Comparison of ENCODE assay signal across 8 cellular contexts in genomic region chrX:40175416-40176255, GRCh38.
DNase-seq lines count a peak whose midpoint lies in the region; ATAC-seq and TF ChIP-seq lines count a peak whose summit lies in the region.

No MANE protein-coding gene starts in this region.

- 20% methylated on average over 65 of the region's 71 CpGs; no CpG with 5 or more reads in 1 of the 2 donors for WGBS in transverse colon (ENCODE audit: low coverage in 1 of 2), 2 donors

- peaks cover 28% of the 10 kb centered on the region for H3K4me1 Mint-ChIP-seq in activated T-helper 2 cell treated with anti-CD3 and anti-CD28 coated beads, Interferon-gamma antibody, Interleukin-2, Interleukin-4, amounts not matched to agents 10 μg/mL and 5 μg/mL and 100 μg/mL, durations not matched to agents 14 hours and 24 hours and 36 hours (ENCODE audit: low read depth)

- peak; percentile 65 for TF ChIP-seq POLR2A in transverse colon (IDR thresholded peaks at IDR 0.05)

- H3K4me3 Mint-ChIP-seq in activated T-helper 2 cell treated with anti-CD3 and anti-CD28 coated beads, Interferon-gamma antibody, Interleukin-2, Interleukin-4, amounts not matched to agents 10 μg/mL and 5 μg/mL and 100 μg/mL, durations not matched to agents 14 hours and 24 hours and 36 hours (ENCODE audit: low read depth) = peak overlapping the region; percentile 86

- DNase-seq in NCI-H187 (lab: John Stamatoyannopoulos, UW) = peak; percentile 4 to 11
- no peak for DNase-seq in NCI-H187 treated with DMSO at 0.1 percent for 48 hours (lab: John Stamatoyannopoulos, UW)
- DNase-seq in RKO (ENCODE audit: low spot score) = peak; percentile 82
- peak; percentile 73 for DNase-seq in activated T-helper 2 cell treated with anti-CD3 and anti-CD28 coated beads, Interferon-gamma antibody, Interleukin-2, Interleukin-4, amounts not matched to agents 10 μg/mL and 5 μg/mL and 100 μg/mL, durations not matched to agents 14 hours and 24 hours and 36 hours (ENCODE audit: low spot score)
- DNase-seq in fibroblast of villous mesenchyme (ENCODE audit: low read depth) = peak; percentile 41
- peak in 46 of 56 donors; percentile 2 to 76 (median 51) for DNase-seq in nucleus accumbens (lab: John Stamatoyannopoulos, UW)
- DNase-seq in transverse colon = peak; percentile 80

- TF ChIP-seq CTCF in fibroblast of villous mesenchyme (IDR thresholded peaks at IDR 0.05; ENCODE audit: insufficient read depth, low read depth, low read length) = no peak
- TF ChIP-seq CTCF in transverse colon (IDR thresholded peaks at IDR 0.05) = no peak

- no peaks in the 10 kb centered on the region for H3K36me3 ChIP-seq in transverse colon

- intact Hi-C loops in activated T-helper 2 cell treated with anti-CD3 and anti-CD28 coated beads, Interferon-gamma antibody, Interleukin-2, Interleukin-4, amounts not matched to agents 10 μg/mL and 5 μg/mL and 100 μg/mL, durations not matched to agents 14 hours and 24 hours and 36 hours (cut with micrococcal nuclease) = loop anchor here (2.0 to 10.0 kb wide), 5 partner anchors 23 to 1011 kb away; no protein-coding TSS in a partner anchor
- intact Hi-C loops in transverse colon (cut with DNase I; ENCODE audit: low total_unique reads) = no loop called here

- peak; percentile 42 for ATAC-seq in HG03432 (IDR thresholded peaks at IDR 0.05; ENCODE audit: unreplicated experiment)

- in situ Hi-C loops in transverse colon (cut with MboI; ENCODE audit: low pct_ligation_motif_present in 1 of 4, low pct_unique_long_range_greater_than_20kb in 1 of 4, low sequenced_read_pairs in 3 of 4) = no loop called here

- TF ChIP-seq EP300 in transverse colon (IDR thresholded peaks at IDR 0.05; ENCODE audit: low read depth) = no peak

- H3K9me3 Mint-ChIP-seq in activated T-helper 2 cell treated with anti-CD3 and anti-CD28 coated beads, Interferon-gamma antibody, Interleukin-2, Interleukin-4, amounts not matched to agents 10 μg/mL and 5 μg/mL and 100 μg/mL, durations not matched to agents 14 hours and 24 hours and 36 hours = no peaks in the 10 kb centered on the region

- H3K4me3 ChIP-seq in fibroblast of villous mesenchyme (ENCODE audit: low read depth, low read length) (peak overlapping the region; percentile 54), transverse colon (peak overlapping the region; percentile 23 to 60 (median 48))

- no peaks in the 10 kb centered on the region for H3K9me3 ChIP-seq in transverse colon

- no peaks in the 10 kb centered on the region for H3K27me3 Mint-ChIP-seq in activated T-helper 2 cell treated with anti-CD3 and anti-CD28 coated beads, Interferon-gamma antibody, Interleukin-2, Interleukin-4, amounts not matched to agents 10 μg/mL and 5 μg/mL and 100 μg/mL, durations not matched to agents 14 hours and 24 hours and 36 hours (ENCODE audit: low read depth)

- H3K27ac Mint-ChIP-seq in activated T-helper 2 cell treated with anti-CD3 and anti-CD28 coated beads, Interferon-gamma antibody, Interleukin-2, Interleukin-4, amounts not matched to agents 10 μg/mL and 5 μg/mL and 100 μg/mL, durations not matched to agents 14 hours and 24 hours and 36 hours = peak overlapping the region; percentile 96

- H3K27me3 ChIP-seq in transverse colon = no peaks in the 10 kb centered on the region

- peaks cover 6 to 35% (median 23%) of the 10 kb centered on the region in 4 donors for H3K4me1 ChIP-seq in transverse colon

- H3K27ac ChIP-seq in transverse colon = peak overlapping the region; percentile 93 to 99 (median 98)

- H3K36me3 Mint-ChIP-seq in activated T-helper 2 cell treated with anti-CD3 and anti-CD28 coated beads, Interferon-gamma antibody, Interleukin-2, Interleukin-4, amounts not matched to agents 10 μg/mL and 5 μg/mL and 100 μg/mL, durations not matched to agents 14 hours and 24 hours and 36 hours (ENCODE audit: low read depth) = peaks cover 5% of the 10 kb centered on the region
